18 cellular contexts compared by ENCODE assay signal in the genomic region with DNA sequence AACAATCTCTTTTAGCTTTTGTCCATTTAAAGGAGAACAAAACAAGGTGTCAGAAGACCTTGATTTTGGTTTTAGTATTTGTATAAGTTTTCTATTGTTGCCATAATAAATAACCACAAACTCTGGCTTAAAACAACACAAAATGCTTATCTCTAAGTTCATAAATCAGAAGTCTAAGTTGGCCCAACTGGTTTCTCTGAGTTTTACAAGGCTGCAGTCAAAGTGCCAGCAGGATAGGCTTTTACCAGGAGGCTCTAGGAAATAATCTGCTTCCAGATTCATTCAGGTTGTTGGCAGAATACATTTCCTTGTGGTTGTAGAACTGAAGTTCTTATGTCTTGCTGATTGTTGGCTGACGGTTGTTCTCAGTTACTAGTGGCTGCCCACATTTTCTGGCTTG.
"Had no signal": no experiment of that assay in that cellular context is flagged by ENCODE, and none has a peak within 500 bp of the region (broad histone marks: within the 10 kb centered on the region; RNA-seq: fewer than 3 reads in every experiment).

No MANE protein-coding gene starts in this region.

- ATAC-seq: activated T-cell treated with anti-CD3 and anti-CD28 coated beads, Interleukin-2, amount 50 U/mL, for 72 hours; naive thymus-derived CD4-positive, alpha-beta T cell; stimulated activated naive B cell treated with anti-CD40 and anti-IgM and Interleukin-4, amounts not matched to agents 10 μg/mL and 1 μg/mL and 100 μg/mL, for 72 hours had no signal

- DNase-seq: activated CD4-positive, alpha-beta T cell treated with anti-CD3 and anti-CD28 coated beads for 1 hour; activated gamma-delta T cell; activated T-cell treated with anti-CD3 and anti-CD28 coated beads, Interleukin-2, amount 50 U/mL, for 72 hours; head of caudate nucleus; left ventricle myocardium inferior; naive thymus-derived CD4-positive, alpha-beta T cell; sigmoid colon; spleen; stimulated activated naive B cell treated with anti-CD40 and anti-IgM and Interleukin-4, amounts not matched to agents 10 μg/mL and 1 μg/mL and 100 μg/mL, for 72 hours; SW 1271; T-helper 2 cell; WERI-Rb-1 had no signal

- H3K36me3 ChIP-seq: left ventricle myocardium inferior, neutrophil, sigmoid colon, spleen, WERI-Rb-1 had no signal

- H3K4me1 ChIP-seq: left ventricle myocardium inferior, parathyroid adenoma, spleen had no signal

- H3K4me1 Mint-ChIP-seq: activated naive CD4-positive, alpha-beta T cell treated with anti-CD3 and anti-CD28 coated beads, Interleukin-2, amount 50 U/mL, for 24 hours; central memory CD8-positive, alpha-beta T cell; memory B cell; naive thymus-derived CD4-positive, alpha-beta T cell; stimulated activated naive B cell treated with anti-CD40 and anti-IgM and Interleukin-4, amounts not matched to agents 10 μg/mL and 1 μg/mL and 100 μg/mL, for 72 hours had no signal

- H3K27me3 ChIP-seq: neutrophil, sigmoid colon, spleen had no signal

- H3K36me3 Mint-ChIP-seq: activated naive CD4-positive, alpha-beta T cell treated with anti-CD3 and anti-CD28 coated beads, Interleukin-2, amount 50 U/mL, for 24 hours; memory B cell; naive thymus-derived CD4-positive, alpha-beta T cell; stimulated activated naive B cell treated with anti-CD40 and anti-IgM and Interleukin-4, amounts not matched to agents 10 μg/mL and 1 μg/mL and 100 μg/mL, for 72 hours had no signal

- H3K79me2 ChIP-seq: parathyroid adenoma had no signal

- H3K4me3 ChIP-seq: coronary artery, left ventricle myocardium inferior, sigmoid colon, spleen had no signal

- H3K9ac ChIP-seq: parathyroid adenoma had no signal

- H2AFZ ChIP-seq: parathyroid adenoma had no signal

- H3K27ac Mint-ChIP-seq: activated naive CD4-positive, alpha-beta T cell treated with anti-CD3 and anti-CD28 coated beads, Interleukin-2, amount 50 U/mL, for 24 hours; activated T-cell treated with anti-CD3 and anti-CD28 coated beads, Interleukin-2, amount 50 U/mL, for 72 hours; memory B cell; naive thymus-derived CD4-positive, alpha-beta T cell; stimulated activated naive B cell treated with anti-CD40 and anti-IgM and Interleukin-4, amounts not matched to agents 10 μg/mL and 1 μg/mL and 100 μg/mL, for 72 hours had no signal

- H3K4me3 Mint-ChIP-seq: activated naive CD4-positive, alpha-beta T cell treated with anti-CD3 and anti-CD28 coated beads, Interleukin-2, amount 50 U/mL, for 24 hours; activated T-cell treated with anti-CD3 and anti-CD28 coated beads, Interleukin-2, amount 50 U/mL, for 72 hours; central memory CD8-positive, alpha-beta T cell; memory B cell; naive thymus-derived CD4-positive, alpha-beta T cell; stimulated activated naive B cell treated with anti-CD40 and anti-IgM and Interleukin-4, amounts not matched to agents 10 μg/mL and 1 μg/mL and 100 μg/mL, for 72 hours had no signal

- H3K9me3 ChIP-seq: left ventricle myocardium inferior, neutrophil, sigmoid colon had no signal

- H3K27ac ChIP-seq: coronary artery, left ventricle myocardium inferior, neutrophil, parathyroid adenoma, sigmoid colon, spleen, WERI-Rb-1 had no signal

- H3K27me3 Mint-ChIP-seq: activated naive CD4-positive, alpha-beta T cell treated with anti-CD3 and anti-CD28 coated beads, Interleukin-2, amount 50 U/mL, for 24 hours; central memory CD8-positive, alpha-beta T cell; memory B cell; naive thymus-derived CD4-positive, alpha-beta T cell; stimulated activated naive B cell treated with anti-CD40 and anti-IgM and Interleukin-4, amounts not matched to agents 10 μg/mL and 1 μg/mL and 100 μg/mL, for 72 hours had no signal
